ENCODE assay signal across 22 cellular contexts in genomic region chr4:52244773-52245360, GRCh38.
DNase-seq lines count a peak whose midpoint lies in the region; ATAC-seq, FAIRE-seq and TF ChIP-seq lines count a peak whose summit lies in the region.
"Had no signal": no experiment of that assay in that cellular context is flagged by ENCODE, and none has a peak within 500 bp of the region (broad histone marks: within the 10 kb centered on the region; RNA-seq: fewer than 3 reads in every experiment).

No MANE protein-coding gene starts in this region.

- intact Hi-C loops in MCF 10A (cut with micrococcal nuclease) = no loop called here
- intact Hi-C loops in mammary epithelial cell (cut with micrococcal nuclease) = loop anchor here (5.0 to 10.0 kb wide), 2 partner anchors 70 to 737 kb away; no protein-coding TSS in a partner anchor
- intact Hi-C loops in heart right ventricle (cut with DNase I) = loop anchor here in 3 of 10 donors (10.0 kb wide), 2 partner anchors 110 to 120 kb away; no protein-coding TSS in a partner anchor

- H3K9me3 Mint-ChIP-seq in MCF 10A (ENCODE audit: unreplicated experiment) = no peaks in the 10 kb centered on the region
- H3K9me3 Mint-ChIP-seq in natural killer cell treated with Interleukin-12 subunit alpha and Interleukin-12 subunit beta and Interleukin-15 and Interleukin-18, amount 100 ng/mL, for 72 hours = peaks cover 12% of the 10 kb centered on the region
- H3K9me3 Mint-ChIP-seq: neural crest cell had no signal

- H3K27me3 ChIP-seq in mammary epithelial cell (ENCODE audit: insufficient read depth, low read length) (no peaks in the 10 kb centered on the region), heart right ventricle (peaks cover 0 to 8% (median 0%) of the 10 kb centered on the region in 7 donors)
- H3K27me3 ChIP-seq: gastroesophageal sphincter, sigmoid colon had no signal

- H3K27me3 Mint-ChIP-seq in MCF 10A (ENCODE audit: insufficient read depth, unreplicated experiment) = no peaks in the 10 kb centered on the region
- no peaks in the 10 kb centered on the region for H3K27me3 Mint-ChIP-seq in natural killer cell treated with Interleukin-12 subunit alpha and Interleukin-12 subunit beta and Interleukin-15 and Interleukin-18, amount 100 ng/mL, for 72 hours
- H3K27me3 Mint-ChIP-seq: activated CD4-positive, alpha-beta memory T cell treated with anti-CD3 and anti-CD28 coated beads, Interleukin-2, amount 10 ng/mL, durations not matched to agents 7 days and 5 days had no signal

- H3K27ac ChIP-seq in mammary epithelial cell (ENCODE audit: insufficient read depth, low read depth, low read length) (no peak overlapping the region), heart right ventricle (no peak overlapping the region)
- H3K27ac ChIP-seq: thoracic aorta had no signal

- H3K4me3 ChIP-seq in mammary epithelial cell (replicated peaks in 1 of 3; ENCODE audit: insufficient read depth in 1 of 3, low read depth in 2 of 3, low read length in 3 of 3) (no peak overlapping the region), heart right ventricle (no peak overlapping the region)
- H3K4me3 ChIP-seq: gastroesophageal sphincter, MG63, sigmoid colon, thoracic aorta had no signal

- peaks cover 4% of the 10 kb centered on the region for H3K9me3 ChIP-seq in mammary epithelial cell (replicated peaks; ENCODE audit: insufficient read depth, low read length)
- H3K9me3 ChIP-seq in heart right ventricle = no peaks in the 10 kb centered on the region
- H3K9me3 ChIP-seq: gastroesophageal sphincter, MG63, sigmoid colon, thoracic aorta had no signal

- TF ChIP-seq CTCF in MCF 10A (IDR thresholded peaks at IDR 0.05; ENCODE audit: unreplicated experiment) (no peak), mammary epithelial cell (conservative IDR thresholded peaks at IDR 0.05 in 1 of 2, IDR thresholded peaks at IDR 0.05 in 1 of 2; ENCODE audit: extremely low read depth in 1 of 2, insufficient read depth in 1 of 2, low read depth in 1 of 2, low read length in 2 of 2) (no peak), heart right ventricle (IDR thresholded peaks at IDR 0.05) (no peak)

- in situ Hi-C loops in mammary epithelial cell (cut with MboI; ENCODE audit: low sequenced_read_pairs in 2 of 2) = loop anchor here (25.0 kb wide), 2 partner anchors 292 to 1992 kb away; partner anchors contain the start of gene PDGFRA (in 2 of the 2)

- H4K20me1 ChIP-seq in mammary epithelial cell (ENCODE audit: insufficient read depth, low read length) = no peaks in the 10 kb centered on the region

- POLR2A ChIA-PET in MCF 10A (lab: Yijun Ruan, JAX) = no interaction called here

- 52% methylated on average over 4 of the region's 4 CpGs for WGBS in mammary epithelial cell (ENCODE audit: low coverage, missing lambda C conversion rate)
- WGBS in heart right ventricle, 2 donors = 38 to 45% methylated on average over 4 of the region's 4 CpGs

- H3K27ac Mint-ChIP-seq in MCF 10A (ENCODE audit: low read depth, unreplicated experiment) = no peak overlapping the region
- no peak overlapping the region for H3K27ac Mint-ChIP-seq in natural killer cell treated with Interleukin-12 subunit alpha and Interleukin-12 subunit beta and Interleukin-15 and Interleukin-18, amount 100 ng/mL, for 72 hours
- H3K27ac Mint-ChIP-seq: activated CD4-positive, alpha-beta memory T cell treated with anti-CD3 and anti-CD28 coated beads, Interleukin-2, amount 10 ng/mL, durations not matched to agents 7 days and 5 days; CD14-positive monocyte; immature natural killer cell; memory B cell had no signal

- H3K79me2 ChIP-seq in mammary epithelial cell (ENCODE audit: insufficient read depth, low read length) = no peaks in the 10 kb centered on the region

- H3K4me3 Mint-ChIP-seq in MCF 10A (ENCODE audit: unreplicated experiment) = no peak overlapping the region
- no peak overlapping the region for H3K4me3 Mint-ChIP-seq in natural killer cell treated with Interleukin-12 subunit alpha and Interleukin-12 subunit beta and Interleukin-15 and Interleukin-18, amount 100 ng/mL, for 72 hours
- H3K4me3 Mint-ChIP-seq: activated CD4-positive, alpha-beta memory T cell treated with anti-CD3 and anti-CD28 coated beads, Interleukin-2, amount 10 ng/mL, durations not matched to agents 7 days and 5 days; CD14-positive monocyte; immature natural killer cell; memory B cell; neural crest cell had no signal

- no TSS peak for BruUV-seq in MCF 10A (replicated peaks; lab: Mats Ljungman, UMichigan)
- BruUV-seq in mammary epithelial cell (replicated peaks; lab: Mats Ljungman, UMichigan) = no TSS peak

- CTCF ChIA-PET in MCF 10A (lab: Yijun Ruan, JAX) = no interaction called here
- CTCF ChIA-PET in mammary epithelial cell (lab: Charles Lee; ENCODE audit: low non-redundant PET) = no interaction called here

- no peak overlapping the region for H3K4me2 ChIP-seq in mammary epithelial cell (ENCODE audit: insufficient read depth, low read depth, low read length)

- ATAC-seq in heart right ventricle = peak in 7 of 8 donors; percentile 51 to 75 (median 60)
- ATAC-seq in natural killer cell treated with Interleukin-12 subunit alpha and Interleukin-12 subunit beta and Interleukin-15 and Interleukin-18, amount 100 ng/mL, for 72 hours = no peak
- ATAC-seq: gastroesophageal sphincter had no signal

- H3K36me3 ChIP-seq in mammary epithelial cell (ENCODE audit: insufficient read depth, low read length) = no peaks in the 10 kb centered on the region
- H3K36me3 ChIP-seq in heart right ventricle = no peaks in the 10 kb centered on the region
- H3K36me3 ChIP-seq: gastroesophageal sphincter, MG63, sigmoid colon, thoracic aorta had no signal

- no peak overlapping the region for H2AFZ ChIP-seq in mammary epithelial cell (ENCODE audit: low read depth, low read length)

- H3K4me1 ChIP-seq in mammary epithelial cell (ENCODE audit: insufficient read depth, low read length) (peaks cover 12% of the 10 kb centered on the region), heart right ventricle (peaks cover 0 to 46% (median 14%) of the 10 kb centered on the region in 9 donors)

- no peak for FAIRE-seq in GM19239 (lab: Jason Lieb, UNC)
- FAIRE-seq: A204.1 had no signal

- dilution Hi-C loops in mammary epithelial cell (cut with HindIII; ENCODE audit: low sequenced_read_pairs) = no loop called here

- H3K36me3 Mint-ChIP-seq in MCF 10A (ENCODE audit: insufficient read depth, unreplicated experiment) = no peaks in the 10 kb centered on the region
- no peaks in the 10 kb centered on the region for H3K36me3 Mint-ChIP-seq in natural killer cell treated with Interleukin-12 subunit alpha and Interleukin-12 subunit beta and Interleukin-15 and Interleukin-18, amount 100 ng/mL, for 72 hours
- H3K36me3 Mint-ChIP-seq: CD14-positive monocyte, immature natural killer cell, memory B cell had no signal

- no peak overlapping the region for H3K9ac ChIP-seq in mammary epithelial cell (ENCODE audit: insufficient read depth, low read length)

- no peaks in the 10 kb centered on the region for H3K4me1 Mint-ChIP-seq in MCF 10A (ENCODE audit: insufficient read depth, unreplicated experiment)
- no peaks in the 10 kb centered on the region for H3K4me1 Mint-ChIP-seq in natural killer cell treated with Interleukin-12 subunit alpha and Interleukin-12 subunit beta and Interleukin-15 and Interleukin-18, amount 100 ng/mL, for 72 hours (ENCODE audit: low read depth in 2 of 2)
- H3K4me1 Mint-ChIP-seq: activated CD4-positive, alpha-beta memory T cell treated with anti-CD3 and anti-CD28 coated beads, Interleukin-2, amount 10 ng/mL, durations not matched to agents 7 days and 5 days; CD14-positive monocyte; immature natural killer cell; memory B cell had no signal

- DNase-seq in MCF 10A (ENCODE audit: unreplicated experiment) (peak; percentile 13), mammary epithelial cell (no peak), NCI-H748 treated with DMSO at 0.1 percent for 48 hours (lab: John Stamatoyannopoulos, UW) (peak; percentile 76), heart right ventricle (no peak), GM19239 (ENCODE audit: insufficient read length, low spot score) (no peak), midbrain (lab: John Stamatoyannopoulos, UW) (no peak), NCI-H2171 treated with DMSO at 0.1 percent for 48 hours (lab: John Stamatoyannopoulos, UW) (no peak)
- no peak for DNase-seq in natural killer cell treated with Interleukin-12 subunit alpha and Interleukin-12 subunit beta and Interleukin-15 and Interleukin-18, amount 100 ng/mL, for 72 hours (ENCODE audit: low spot score)
- DNase-seq: activated CD4-positive, alpha-beta memory T cell treated with anti-CD3 and anti-CD28 coated beads, Interleukin-2, amount 10 ng/mL, durations not matched to agents 7 days and 5 days; EL; HCEC 1CT; immature natural killer cell; MG63; NCI-H2171; sigmoid colon; stimulated activated CD4-positive, alpha-beta T cell treated with anti-CD3 and anti-CD28 coated beads, Interleukin-4, amount 100 ng/mL, for 1 hour had no signal

Comparison
In these comparisons a context has a peak if more than half of its experiments do, and no peak if none do; other contexts are left out.
1. DNase-seq: peak in MCF 10A (single experiment) and NCI-H748 treated with DMSO at 0.1 percent for 48 hours (single experiment); none in mammary epithelial cell (single experiment), heart right ventricle (0 of 2), GM19239 (single experiment), natural killer cell treated with Interleukin-12 subunit alpha and Interleukin-12 subunit beta and Interleukin-15 and Interleukin-18, amount 100 ng/mL, for 72 hours (single experiment), midbrain (single experiment) and NCI-H2171 treated with DMSO at 0.1 percent for 48 hours (single experiment).
2. ATAC-seq: peak in heart right ventricle (7 of 8); none in natural killer cell treated with Interleukin-12 subunit alpha and Interleukin-12 subunit beta and Interleukin-15 and Interleukin-18, amount 100 ng/mL, for 72 hours (0 of 2).